Comparison of ENCODE assay signal across 11 cellular contexts in genomic region chr10:72219229-72219814, GRCh38. TPM values are rescaled to one million over a fixed set of nuclear protein-coding genes. Genes with fewer than 3 reads are reported as not detected.
DNase-seq lines count a peak whose midpoint lies in the region; ATAC-seq and TF ChIP-seq lines count a peak whose summit lies in the region.
"Had no signal": no experiment of that assay in that cellular context is flagged by ENCODE, and none has a peak within 500 bp of the region (broad histone marks: within the 10 kb centered on the region; RNA-seq: fewer than 3 reads in every experiment).

No MANE protein-coding gene starts in this region.

- CTCF ChIA-PET in T-cell (lab: Charles Lee) = interaction anchor here (0.5 to 1.6 kb wide), 6 partner anchors 10 to 118 kb away, joined by 3 to 9 read pairs (median 3); no protein-coding TSS in a partner anchor

- WGBS in gastroesophageal sphincter (ENCODE audit: low coverage in 1 of 2), 2 donors = 49 to 51% methylated on average over 5 to 6 of the region's 6 CpGs

- H3K4me1 Mint-ChIP-seq in T-cell = peaks cover 53 to 71% (median 62%) of the 10 kb centered on the region in 3 donors
- H3K4me1 Mint-ChIP-seq in stimulated activated naive B cell treated with anti-CD40 and anti-IgM and Interleukin-4, amounts not matched to agents 10 μg/mL and 1 μg/mL and 100 μg/mL, for 72 hours = peaks cover 29 to 51% of the 10 kb centered on the region in 2 donors

- no peaks in the 10 kb centered on the region for H3K27me3 Mint-ChIP-seq in T-cell
- H3K27me3 Mint-ChIP-seq in stimulated activated naive B cell treated with anti-CD40 and anti-IgM and Interleukin-4, amounts not matched to agents 10 μg/mL and 1 μg/mL and 100 μg/mL, for 72 hours = no peaks in the 10 kb centered on the region

- ATAC-seq in T-cell (replicated peaks in 1 of 4) = no peak
- no peak for ATAC-seq in gastroesophageal sphincter
- no peak for ATAC-seq in stimulated activated naive B cell treated with anti-CD40 and anti-IgM and Interleukin-4, amounts not matched to agents 10 μg/mL and 1 μg/mL and 100 μg/mL, for 72 hours (replicated peaks)
- ATAC-seq in GM18909 (IDR thresholded peaks at IDR 0.05; ENCODE audit: poor library complexity, unreplicated experiment) = no peak

- H3K9me3 Mint-ChIP-seq in T-cell = no peaks in the 10 kb centered on the region
- H3K9me3 Mint-ChIP-seq in stimulated activated naive B cell treated with anti-CD40 and anti-IgM and Interleukin-4, amounts not matched to agents 10 μg/mL and 1 μg/mL and 100 μg/mL, for 72 hours = no peaks in the 10 kb centered on the region

- H3K27ac ChIP-seq in gastroesophageal sphincter = peak overlapping the region; percentile 43 to 99 (median 86)
- H3K27ac ChIP-seq: KMS-11 had no signal

- peaks cover 0 to 22% of the 10 kb centered on the region in 2 donors for H3K36me3 ChIP-seq in gastroesophageal sphincter

- peaks cover 11% of the 10 kb centered on the region for H3K36me3 Mint-ChIP-seq in T-cell
- H3K36me3 Mint-ChIP-seq in stimulated activated naive B cell treated with anti-CD40 and anti-IgM and Interleukin-4, amounts not matched to agents 10 μg/mL and 1 μg/mL and 100 μg/mL, for 72 hours = peaks cover 22 to 30% of the 10 kb centered on the region in 2 donors

- H3K27ac Mint-ChIP-seq in T-cell = peak overlapping the region; percentile 88 to 91
- H3K27ac Mint-ChIP-seq in stimulated activated naive B cell treated with anti-CD40 and anti-IgM and Interleukin-4, amounts not matched to agents 10 μg/mL and 1 μg/mL and 100 μg/mL, for 72 hours = peak overlapping the region; percentile 98

- DNase-seq in GM12865 (ENCODE audit: low read depth) (no peak), T-cell (no peak), islet precursor cell (no peak)
- DNase-seq in stimulated activated naive B cell treated with anti-CD40 and anti-IgM and Interleukin-4, amounts not matched to agents 10 μg/mL and 1 μg/mL and 100 μg/mL, for 72 hours = no peak
- no peak for DNase-seq in activated CD4-positive, CD25-positive, alpha-beta regulatory T cell treated with anti-CD3 and anti-CD28 coated beads, Interleukin-2, amount 50 U/mL, for 72 hours
- DNase-seq: activated CD4-positive, alpha-beta T cell treated with anti-CD3 and anti-CD28 coated beads for 4 hours; GF-D8; retina had no signal

- TF ChIP-seq POLR2A in gastroesophageal sphincter (IDR thresholded peaks at IDR 0.05) = no peak

- peak overlapping the region; percentile 60 to 87 (median 66) for H3K4me3 Mint-ChIP-seq in T-cell
- H3K4me3 Mint-ChIP-seq in stimulated activated naive B cell treated with anti-CD40 and anti-IgM and Interleukin-4, amounts not matched to agents 10 μg/mL and 1 μg/mL and 100 μg/mL, for 72 hours = peak overlapping the region; percentile 82 to 88

- TF ChIP-seq EP300 in gastroesophageal sphincter (IDR thresholded peaks at IDR 0.05) = no peak

- TF ChIP-seq CTCF in GM12865 (IDR thresholded peaks at IDR 0.05; ENCODE audit: insufficient read depth, low read depth, low read length, missing control alignments) (no peak), gastroesophageal sphincter (IDR thresholded peaks at IDR 0.05) (no peak)

- peaks cover 5 to 86% (median 31%) of the 10 kb centered on the region in 3 donors for H3K4me1 ChIP-seq in gastroesophageal sphincter

- H3K9me3 ChIP-seq in gastroesophageal sphincter = no peaks in the 10 kb centered on the region

- no peaks in the 10 kb centered on the region for H3K27me3 ChIP-seq in gastroesophageal sphincter

- POLR2A ChIA-PET in T-cell (lab: Charles Lee) = interaction anchor here (0.9 to 1.1 kb wide), 3 partner anchors 54 to 147 kb away, joined by 3 read pairs; partner anchors contain the start of gene DDIT4 (in 2 of the 2)

- peak overlapping the region; percentile 90 for H3K4me3 ChIP-seq in GM12865 (ENCODE audit: low read depth, low read length)
- no peak overlapping the region for H3K4me3 ChIP-seq in gastroesophageal sphincter

RNA-seq across cellular contexts. Expression of gene ASCC1, which starts 3.2 kb away (rescaled TPM):
- total RNA-seq in T-cell = 10 to 100 TPM; 15.7 to 24.1 (median 21.7) TPM
- 10 to 100 TPM; 24.4 to 42.4 (median 35.2) TPM for total RNA-seq in gastroesophageal sphincter

RNA-seq across cellular contexts. Expression of gene ANAPC16, which starts 3.5 kb away (rescaled TPM):
- total RNA-seq in T-cell = 100 to 1,000 TPM in 3 of 5 donors, 10 to 100 TPM in 2; 97.9 to 119 (median 106) TPM
- 100 to 1,000 TPM; 133 to 196 (median 156) TPM for total RNA-seq in gastroesophageal sphincter

RNA-seq across cellular contexts. Expression of gene DDIT4, which starts 54.4 kb away (rescaled TPM):
- total RNA-seq in T-cell = 100 to 1,000 TPM in 2 of 5 donors, 10 to 100 TPM in 3; 39.9 to 326 (median 52.1) TPM
- 100 to 1,000 TPM; 129 to 189 (median 133) TPM for total RNA-seq in gastroesophageal sphincter
